ENCODE assay signal across 1 cellular context in the genomic region with DNA sequence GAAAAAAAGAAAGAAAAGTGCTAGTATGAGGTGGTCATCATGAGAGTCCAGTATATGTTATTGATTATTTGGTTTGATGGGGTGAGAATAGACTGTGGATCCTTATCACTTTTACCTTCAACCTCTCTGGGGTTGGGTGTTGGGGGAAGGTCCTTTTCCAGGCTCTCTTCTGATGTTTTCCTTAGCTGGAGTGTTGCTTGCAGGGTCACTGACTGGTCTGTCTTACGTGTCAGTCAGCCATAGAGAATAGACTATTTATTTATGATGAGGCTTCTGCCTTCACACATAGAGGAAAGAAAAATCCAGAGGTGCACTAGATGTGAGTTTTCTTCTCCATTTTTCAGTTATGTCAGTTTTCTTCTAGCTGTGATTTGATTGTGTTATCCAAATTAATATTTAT.
TF ChIP-seq lines count a peak whose summit lies in the region.

No MANE protein-coding gene starts in this region.

TF ChIP-seq in HepG2, 621 proteins besides CTCF, POLR2A, EP300 and RAD21:
- TF ChIP-seq, protein P1, sequence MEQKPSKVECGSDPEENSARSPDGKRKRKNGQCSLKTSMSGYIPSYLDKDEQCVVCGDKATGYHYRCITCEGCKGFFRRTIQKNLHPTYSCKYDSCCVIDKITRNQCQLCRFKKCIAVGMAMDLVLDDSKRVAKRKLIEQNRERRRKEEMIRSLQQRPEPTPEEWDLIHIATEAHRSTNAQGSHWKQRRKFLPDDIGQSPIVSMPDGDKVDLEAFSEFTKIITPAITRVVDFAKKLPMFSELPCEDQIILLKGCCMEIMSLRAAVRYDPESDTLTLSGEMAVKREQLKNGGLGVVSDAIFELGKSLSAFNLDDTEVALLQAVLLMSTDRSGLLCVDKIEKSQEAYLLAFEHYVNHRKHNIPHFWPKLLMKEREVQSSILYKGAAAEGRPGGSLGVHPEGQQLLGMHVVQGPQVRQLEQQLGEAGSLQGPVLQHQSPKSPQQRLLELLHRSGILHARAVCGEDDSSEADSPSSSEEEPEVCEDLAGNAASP (CRISPR knock-in tag; IDR thresholded peaks at IDR 0.05; ENCODE audit: borderline replicate concordance), result no peak
- no peak for TF ChIP-seq ATRX (CRISPR knock-in tag; IDR thresholded peaks at IDR 0.05; ENCODE audit: borderline replicate concordance)
- TF ChIP-seq, protein P2, sequence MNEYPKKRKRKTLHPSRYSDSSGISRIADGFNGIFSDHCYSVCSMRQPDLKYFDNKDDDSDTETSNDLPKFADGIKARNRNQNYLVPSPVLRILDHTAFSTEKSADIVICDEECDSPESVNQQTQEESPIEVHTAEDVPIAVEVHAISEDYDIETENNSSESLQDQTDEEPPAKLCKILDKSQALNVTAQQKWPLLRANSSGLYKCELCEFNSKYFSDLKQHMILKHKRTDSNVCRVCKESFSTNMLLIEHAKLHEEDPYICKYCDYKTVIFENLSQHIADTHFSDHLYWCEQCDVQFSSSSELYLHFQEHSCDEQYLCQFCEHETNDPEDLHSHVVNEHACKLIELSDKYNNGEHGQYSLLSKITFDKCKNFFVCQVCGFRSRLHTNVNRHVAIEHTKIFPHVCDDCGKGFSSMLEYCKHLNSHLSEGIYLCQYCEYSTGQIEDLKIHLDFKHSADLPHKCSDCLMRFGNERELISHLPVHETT (CRISPR knock-in tag; conservative IDR thresholded peaks at IDR 0.05), result no peak
- no peak for TF ChIP-seq HDAC1 (CRISPR knock-in tag; IDR thresholded peaks at IDR 0.05)
- no peak for TF ChIP-seq PAWR (CRISPR knock-in tag; IDR thresholded peaks at IDR 0.05; ENCODE audit: borderline replicate concordance)
- TF ChIP-seq, protein P3, sequence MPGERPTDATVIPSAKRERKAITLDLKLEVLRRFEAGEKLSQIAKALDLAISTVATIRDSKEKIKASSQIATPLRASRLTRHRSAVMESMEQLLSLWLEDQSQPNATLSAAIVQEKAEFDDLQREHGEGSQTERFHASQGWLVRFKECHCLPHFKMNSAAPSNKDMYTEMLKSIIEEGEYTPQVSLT (CRISPR knock-in tag; IDR thresholded peaks at IDR 0.05; ENCODE audit: borderline replicate concordance, low read depth), result no peak
- no peak for TF ChIP-seq SIX1 (CRISPR knock-in tag; IDR thresholded peaks at IDR 0.05; ENCODE audit: borderline replicate concordance)
- no peak for TF ChIP-seq NFATC3 (CRISPR knock-in tag; IDR thresholded peaks at IDR 0.05)
- TF ChIP-seq, protein P4, sequence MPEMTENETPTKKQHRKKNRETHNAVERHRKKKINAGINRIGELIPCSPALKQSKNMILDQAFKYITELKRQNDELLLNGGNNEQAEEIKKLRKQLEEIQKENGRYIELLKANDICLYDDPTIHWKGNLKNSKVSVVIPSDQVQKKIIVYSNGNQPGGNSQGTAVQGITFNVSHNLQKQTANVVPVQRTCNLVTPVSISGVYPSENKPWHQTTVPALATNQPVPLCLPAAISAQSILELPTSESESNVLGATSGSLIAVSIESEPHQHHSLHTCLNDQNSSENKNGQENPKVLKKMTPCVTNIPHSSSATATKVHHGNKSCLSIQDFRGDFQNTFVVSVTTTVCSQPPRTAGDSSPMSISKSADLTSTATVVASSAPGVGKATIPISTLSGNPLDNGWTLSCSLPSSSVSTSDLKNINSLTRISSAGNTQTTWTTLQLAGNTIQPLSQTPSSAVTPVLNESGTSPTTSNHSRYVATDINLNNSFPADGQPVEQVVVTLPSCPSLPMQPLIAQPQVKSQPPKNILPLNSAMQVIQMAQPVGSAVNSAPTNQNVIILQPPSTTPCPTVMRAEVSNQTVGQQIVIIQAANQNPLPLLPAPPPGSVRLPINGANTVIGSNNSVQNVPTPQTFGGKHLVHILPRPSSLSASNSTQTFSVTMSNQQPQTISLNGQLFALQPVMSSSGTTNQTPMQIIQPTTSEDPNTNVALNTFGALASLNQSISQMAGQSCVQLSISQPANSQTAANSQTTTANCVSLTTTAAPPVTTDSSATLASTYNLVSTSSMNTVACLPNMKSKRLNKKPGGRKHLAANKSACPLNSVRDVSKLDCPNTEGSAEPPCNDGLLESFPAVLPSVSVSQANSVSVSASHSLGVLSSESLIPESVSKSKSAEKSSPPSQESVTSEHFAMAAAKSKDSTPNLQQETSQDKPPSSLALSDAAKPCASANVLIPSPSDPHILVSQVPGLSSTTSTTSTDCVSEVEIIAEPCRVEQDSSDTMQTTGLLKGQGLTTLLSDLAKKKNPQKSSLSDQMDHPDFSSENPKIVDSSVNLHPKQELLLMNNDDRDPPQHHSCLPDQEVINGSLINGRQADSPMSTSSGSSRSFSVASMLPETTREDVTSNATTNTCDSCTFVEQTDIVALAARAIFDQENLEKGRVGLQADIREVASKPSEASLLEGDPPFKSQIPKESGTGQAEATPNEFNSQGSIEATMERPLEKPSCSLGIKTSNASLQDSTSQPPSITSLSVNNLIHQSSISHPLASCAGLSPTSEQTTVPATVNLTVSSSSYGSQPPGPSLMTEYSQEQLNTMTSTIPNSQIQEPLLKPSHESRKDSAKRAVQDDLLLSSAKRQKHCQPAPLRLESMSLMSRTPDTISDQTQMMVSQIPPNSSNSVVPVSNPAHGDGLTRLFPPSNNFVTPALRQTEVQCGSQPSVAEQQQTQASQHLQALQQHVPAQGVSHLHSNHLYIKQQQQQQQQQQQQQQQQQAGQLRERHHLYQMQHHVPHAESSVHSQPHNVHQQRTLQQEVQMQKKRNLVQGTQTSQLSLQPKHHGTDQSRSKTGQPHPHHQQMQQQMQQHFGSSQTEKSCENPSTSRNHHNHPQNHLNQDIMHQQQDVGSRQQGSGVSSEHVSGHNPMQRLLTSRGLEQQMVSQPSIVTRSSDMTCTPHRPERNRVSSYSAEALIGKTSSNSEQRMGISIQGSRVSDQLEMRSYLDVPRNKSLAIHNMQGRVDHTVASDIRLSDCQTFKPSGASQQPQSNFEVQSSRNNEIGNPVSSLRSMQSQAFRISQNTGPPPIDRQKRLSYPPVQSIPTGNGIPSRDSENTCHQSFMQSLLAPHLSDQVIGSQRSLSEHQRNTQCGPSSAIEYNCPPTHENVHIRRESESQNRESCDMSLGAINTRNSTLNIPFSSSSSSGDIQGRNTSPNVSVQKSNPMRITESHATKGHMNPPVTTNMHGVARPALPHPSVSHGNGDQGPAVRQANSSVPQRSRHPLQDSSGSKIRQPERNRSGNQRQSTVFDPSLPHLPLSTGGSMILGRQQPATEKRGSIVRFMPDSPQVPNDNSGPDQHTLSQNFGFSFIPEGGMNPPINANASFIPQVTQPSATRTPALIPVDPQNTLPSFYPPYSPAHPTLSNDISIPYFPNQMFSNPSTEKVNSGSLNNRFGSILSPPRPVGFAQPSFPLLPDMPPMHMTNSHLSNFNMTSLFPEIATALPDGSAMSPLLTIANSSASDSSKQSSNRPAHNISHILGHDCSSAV (CRISPR knock-in tag; IDR thresholded peaks at IDR 0.05; ENCODE audit: borderline replicate concordance), result no peak
- no peak for TF ChIP-seq RARG (CRISPR knock-in tag; IDR thresholded peaks at IDR 0.05; ENCODE audit: low read depth)
- no peak for TF ChIP-seq MTF1 (CRISPR knock-in tag; IDR thresholded peaks at IDR 0.05)
- no peak for TF ChIP-seq EZH2 (conservative IDR thresholded peaks at IDR 0.05; ENCODE audit: low read depth, low read length)
- TF ChIP-seq, protein P5, sequence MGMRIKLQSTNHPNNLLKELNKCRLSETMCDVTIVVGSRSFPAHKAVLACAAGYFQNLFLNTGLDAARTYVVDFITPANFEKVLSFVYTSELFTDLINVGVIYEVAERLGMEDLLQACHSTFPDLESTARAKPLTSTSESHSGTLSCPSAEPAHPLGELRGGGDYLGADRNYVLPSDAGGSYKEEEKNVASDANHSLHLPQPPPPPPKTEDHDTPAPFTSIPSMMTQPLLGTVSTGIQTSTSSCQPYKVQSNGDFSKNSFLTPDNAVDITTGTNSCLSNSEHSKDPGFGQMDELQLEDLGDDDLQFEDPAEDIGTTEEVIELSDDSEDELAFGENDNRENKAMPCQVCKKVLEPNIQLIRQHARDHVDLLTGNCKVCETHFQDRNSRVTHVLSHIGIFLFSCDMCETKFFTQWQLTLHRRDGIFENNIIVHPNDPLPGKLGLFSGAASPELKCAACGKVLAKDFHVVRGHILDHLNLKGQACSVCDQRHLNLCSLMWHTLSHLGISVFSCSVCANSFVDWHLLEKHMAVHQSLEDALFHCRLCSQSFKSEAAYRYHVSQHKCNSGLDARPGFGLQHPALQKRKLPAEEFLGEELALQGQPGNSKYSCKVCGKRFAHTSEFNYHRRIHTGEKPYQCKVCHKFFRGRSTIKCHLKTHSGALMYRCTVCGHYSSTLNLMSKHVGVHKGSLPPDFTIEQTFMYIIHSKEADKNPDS (CRISPR knock-in tag; IDR thresholded peaks at IDR 0.05), result no peak
- TF ChIP-seq ZNF256 (CRISPR knock-in tag; conservative IDR thresholded peaks at IDR 0.05), result no peak
- TF ChIP-seq, protein P6, sequence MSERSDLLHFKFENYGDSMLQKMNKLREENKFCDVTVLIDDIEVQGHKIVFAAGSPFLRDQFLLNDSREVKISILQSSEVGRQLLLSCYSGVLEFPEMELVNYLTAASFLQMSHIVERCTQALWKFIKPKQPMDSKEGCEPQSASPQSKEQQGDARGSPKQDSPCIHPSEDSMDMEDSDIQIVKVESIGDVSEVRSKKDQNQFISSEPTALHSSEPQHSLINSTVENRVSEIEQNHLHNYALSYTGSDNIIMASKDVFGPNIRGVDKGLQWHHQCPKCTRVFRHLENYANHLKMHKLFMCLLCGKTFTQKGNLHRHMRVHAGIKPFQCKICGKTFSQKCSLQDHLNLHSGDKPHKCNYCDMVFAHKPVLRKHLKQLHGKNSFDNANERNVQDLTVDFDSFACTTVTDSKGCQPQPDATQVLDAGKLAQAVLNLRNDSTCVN (CRISPR knock-in tag; IDR thresholded peaks at IDR 0.05; ENCODE audit: borderline replicate concordance), result no peak
- TF ChIP-seq NCOA5 (CRISPR knock-in tag; IDR thresholded peaks at IDR 0.05), result no peak
- TF ChIP-seq, protein P7, sequence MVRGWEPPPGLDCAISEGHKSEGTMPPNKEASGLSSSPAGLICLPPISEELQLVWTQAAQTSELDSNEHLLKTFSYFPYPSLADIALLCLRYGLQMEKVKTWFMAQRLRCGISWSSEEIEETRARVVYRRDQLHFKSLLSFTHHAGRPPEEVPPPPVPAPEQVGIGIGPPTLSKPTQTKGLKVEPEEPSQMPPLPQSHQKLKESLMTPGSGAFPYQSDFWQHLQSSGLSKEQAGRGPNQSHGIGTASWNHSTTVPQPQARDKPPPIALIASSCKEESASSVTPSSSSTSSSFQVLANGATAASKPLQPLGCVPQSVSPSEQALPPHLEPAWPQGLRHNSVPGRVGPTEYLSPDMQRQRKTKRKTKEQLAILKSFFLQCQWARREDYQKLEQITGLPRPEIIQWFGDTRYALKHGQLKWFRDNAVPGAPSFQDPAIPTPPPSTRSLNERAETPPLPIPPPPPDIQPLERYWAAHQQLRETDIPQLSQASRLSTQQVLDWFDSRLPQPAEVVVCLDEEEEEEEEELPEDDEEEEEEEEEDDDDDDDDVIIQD (CRISPR knock-in tag; IDR thresholded peaks at IDR 0.05; ENCODE audit: low read depth), result no peak
- TF ChIP-seq, protein P8, sequence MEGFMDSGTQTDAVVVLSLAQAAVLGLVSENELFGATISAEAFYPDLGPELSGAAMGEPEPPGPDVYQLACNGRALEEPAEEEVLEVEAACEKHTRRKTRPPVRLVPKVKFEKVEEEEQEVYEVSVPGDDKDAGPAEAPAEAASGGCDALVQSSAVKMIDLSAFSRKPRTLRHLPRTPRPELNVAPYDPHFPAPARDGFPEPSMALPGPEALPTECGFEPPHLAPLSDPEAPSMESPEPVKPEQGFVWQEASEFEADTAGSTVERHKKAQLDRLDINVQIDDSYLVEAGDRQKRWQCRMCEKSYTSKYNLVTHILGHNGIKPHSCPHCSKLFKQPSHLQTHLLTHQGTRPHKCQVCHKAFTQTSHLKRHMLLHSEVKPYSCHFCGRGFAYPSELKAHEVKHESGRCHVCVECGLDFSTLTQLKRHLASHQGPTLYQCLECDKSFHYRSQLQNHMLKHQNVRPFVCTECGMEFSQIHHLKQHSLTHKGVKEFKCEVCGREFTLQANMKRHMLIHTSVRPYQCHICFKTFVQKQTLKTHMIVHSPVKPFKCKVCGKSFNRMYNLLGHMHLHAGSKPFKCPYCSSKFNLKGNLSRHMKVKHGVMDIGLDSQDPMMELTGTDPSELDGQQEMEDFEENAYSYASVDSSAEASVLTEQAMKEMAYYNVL (CRISPR knock-in tag; IDR thresholded peaks at IDR 0.05; ENCODE audit: borderline replicate concordance), result no peak
TF ChIP-seq in HepG2: peak in this region for 0.
